ENCODE assay signal across 9 cellular contexts in the genomic region with DNA sequence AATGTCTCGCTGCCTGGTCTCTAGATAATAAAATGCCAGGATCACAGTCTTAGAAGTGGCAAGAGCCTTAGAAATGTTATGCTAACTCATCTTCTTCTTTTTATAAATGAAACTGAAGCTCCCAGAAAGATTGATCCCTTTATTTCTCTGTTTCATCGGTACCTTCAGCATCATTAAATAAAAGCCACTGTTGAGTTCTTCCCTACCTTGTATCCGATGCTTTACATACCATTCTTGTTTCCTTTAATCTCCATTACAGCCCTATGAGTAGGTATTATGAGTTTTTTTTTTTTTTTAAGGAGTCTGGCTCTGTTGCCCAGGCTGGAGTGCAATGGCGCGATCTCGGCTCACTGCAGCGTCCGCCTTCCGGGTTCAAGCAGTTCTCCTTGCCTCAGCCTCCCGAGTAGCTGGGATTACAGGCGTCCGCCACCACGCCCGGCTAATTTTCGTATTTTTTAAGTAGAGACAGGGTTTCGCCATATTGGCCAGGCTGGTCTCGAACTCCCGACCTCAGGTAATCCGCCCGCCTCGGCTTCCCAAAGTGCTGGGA. TPM values are rescaled to one million over a fixed set of nuclear protein-coding genes. Genes with fewer than 3 reads are reported as not detected.
DNase-seq lines count a peak whose midpoint lies in the region; ATAC-seq, FAIRE-seq and TF ChIP-seq lines count a peak whose summit lies in the region.
"Had no signal": no experiment of that assay in that cellular context is flagged by ENCODE, and none has a peak within 500 bp of the region (broad histone marks: within the 10 kb centered on the region; RNA-seq: fewer than 3 reads in every experiment).

No MANE protein-coding gene starts in this region.

- H2BK120ac ChIP-seq in mesenchymal stem cell (ENCODE audit: low read depth, low read length), result no peak overlapping the region

- H3K36me3 ChIP-seq in K562 (ENCODE audit: control insufficient read depth, insufficient read depth, low read length) (peaks cover 8% of the 10 kb centered on the region), mesenchymal stem cell (ENCODE audit: control insufficient read depth in 1 of 2, insufficient read depth in 2 of 2, low read depth in 1 of 2, low read length in 2 of 2) (peaks cover 0 to 6% of the 10 kb centered on the region in 2 experiments)

- H3K4me1 ChIP-seq in K562 (replicated peaks in 1 of 2; ENCODE audit: control insufficient read depth in 2 of 2, insufficient read depth in 2 of 2, low read length in 2 of 2), result peaks cover 20 to 25% of the 10 kb centered on the region in 2 experiments; a peak in 4 of 5 replicates
- H3K4me1 ChIP-seq in mesenchymal stem cell (ENCODE audit: control insufficient read depth, insufficient read depth, low read depth, low read length), result peaks cover 9% of the 10 kb centered on the region

- H3K4me2 ChIP-seq in K562 (ENCODE audit: insufficient read depth, low read length) (peak overlapping the region; percentile 89), mesenchymal stem cell (ENCODE audit: low read length, poor library complexity, severe bottlenecking) (peak overlapping the region; percentile 80)

- peaks cover 16% of the 10 kb centered on the region for H3K4me1 Mint-ChIP-seq in activated naive CD4-positive, alpha-beta T cell treated with anti-CD3 and anti-CD28 coated beads for 36 hours (ENCODE audit: low read depth)
- peaks cover 28% of the 10 kb centered on the region for H3K4me1 Mint-ChIP-seq in type B pancreatic cell (ENCODE audit: unreplicated experiment)

- no peaks in the 10 kb centered on the region for H3K9me1 ChIP-seq in K562 (ENCODE audit: control insufficient read depth, insufficient read depth, low read length)

- CTCF ChIA-PET in activated naive CD4-positive, alpha-beta T cell treated with anti-CD3 and anti-CD28 coated beads for 36 hours (lab: Charles Lee), result interaction anchor here (0.7 to 2.0 kb wide), 6 partner anchors 12 to 121 kb away, joined by 3 to 12 read pairs (median 4); no protein-coding TSS in a partner anchor
- CTCF ChIA-PET in K562 (lab: Yijun Ruan, JAX; ENCODE audit: low intra/inter-chr PET ratio), result interaction anchor here (0.7 to 1.5 kb wide), 4 partner anchors 29 to 231 kb away, joined by 3 to 9 read pairs (median 4); partner anchors contain the start of gene EEF1AKMT4

- H3K79me2 ChIP-seq in K562 (ENCODE audit: control insufficient read depth, insufficient read depth, low read length), result peaks cover 40% of the 10 kb centered on the region

- no peaks in the 10 kb centered on the region for H3K27me3 ChIP-seq in K562 (ENCODE audit: control insufficient read depth in 2 of 2, insufficient read depth in 2 of 2, low read length in 2 of 2)
- peaks cover 3 to 4% of the 10 kb centered on the region in 2 experiments for H3K27me3 ChIP-seq in mesenchymal stem cell (ENCODE audit: control insufficient read depth in 1 of 2, insufficient read depth in 1 of 2, low read length in 2 of 2)

- H4K91ac ChIP-seq in mesenchymal stem cell (ENCODE audit: low read length), result no peak overlapping the region

- H3K9me3 ChIP-seq in K562 (replicated peaks; ENCODE audit: control insufficient read depth, insufficient read depth, low read depth, low read length) (no peaks in the 10 kb centered on the region), mesenchymal stem cell (ENCODE audit: control insufficient read depth, low read length) (no peaks in the 10 kb centered on the region)

- H3K9me3 Mint-ChIP-seq in activated naive CD4-positive, alpha-beta T cell treated with anti-CD3 and anti-CD28 coated beads for 36 hours, result no peaks in the 10 kb centered on the region
- H3K9me3 Mint-ChIP-seq in type B pancreatic cell, result no peaks in the 10 kb centered on the region

- H3K4ac ChIP-seq in mesenchymal stem cell (ENCODE audit: low read depth in 1 of 2, low read length in 2 of 2), result peak overlapping the region in 1 of 2 experiments; percentile 75

- H4K20me1 ChIP-seq in K562 (replicated peaks; ENCODE audit: control insufficient read depth, insufficient read depth, low read length), result no peaks in the 10 kb centered on the region

- H3K36me3 Mint-ChIP-seq in activated naive CD4-positive, alpha-beta T cell treated with anti-CD3 and anti-CD28 coated beads for 36 hours (ENCODE audit: low read depth), result peaks cover 4% of the 10 kb centered on the region
- peaks cover 5% of the 10 kb centered on the region for H3K36me3 Mint-ChIP-seq in type B pancreatic cell

- no peak for TF ChIP-seq CTCF in K562 (IDR thresholded peaks at IDR 0.05 in 2 of 3, conservative IDR thresholded peaks at IDR 0.05 in 1 of 3; ENCODE audit: insufficient read depth in 2 of 3, low read depth in 1 of 3, low read length in 3 of 3)
- TF ChIP-seq CTCF in type B pancreatic cell (conservative IDR thresholded peaks at IDR 0.05), result no peak
- no peak for TF ChIP-seq CTCF in lower leg skin (IDR thresholded peaks at IDR 0.05)

- no peak overlapping the region for H2AK5ac ChIP-seq in mesenchymal stem cell (ENCODE audit: low read length, severe bottlenecking)

- peak overlapping the region in 1 of 2 experiments; percentile 95 for H3K14ac ChIP-seq in mesenchymal stem cell (ENCODE audit: low read length in 2 of 2)

- TF ChIP-seq RAD21 in K562 (CRISPR knock-in tag; conservative IDR thresholded peaks at IDR 0.05 in 1 of 2, IDR thresholded peaks at IDR 0.05 in 1 of 2), result no peak

- H3K27ac ChIP-seq in K562 (ENCODE audit: extremely low read depth, low read depth, low read length) (peak overlapping the region; percentile 90), mesenchymal stem cell (ENCODE audit: low read length, poor library complexity, severe bottlenecking) (peak overlapping the region; percentile 61)

- H3K27ac Mint-ChIP-seq in activated naive CD4-positive, alpha-beta T cell treated with anti-CD3 and anti-CD28 coated beads for 36 hours, result no peak overlapping the region
- peak overlapping the region; percentile 96 for H3K27ac Mint-ChIP-seq in type B pancreatic cell

- H3K9ac ChIP-seq in K562 (ENCODE audit: insufficient read depth in 1 of 2, low read depth in 2 of 2, low read length in 2 of 2) (peak overlapping the region in 1 of 2 experiments; percentile 77; a peak in 2 of 4 replicates), mesenchymal stem cell (ENCODE audit: low read length) (peak overlapping the region; percentile 94)

- no peak for TF ChIP-seq EP300 in K562 (IDR thresholded peaks at IDR 0.05; ENCODE audit: low read length)

- peak overlapping the region; percentile 89 for H3K4me3 ChIP-seq in K562
- peak overlapping the region in 1 of 2 experiments; percentile 100 for H3K4me3 ChIP-seq in mesenchymal stem cell (ENCODE audit: insufficient read depth in 1 of 2, low read depth in 1 of 2, low read length in 2 of 2)
- no peak overlapping the region for H3K4me3 ChIP-seq in lower leg skin (ENCODE audit: low read depth, poor library complexity, severe bottlenecking)

- H3K23ac ChIP-seq in mesenchymal stem cell (ENCODE audit: low read length in 2 of 2), result no peak overlapping the region

- ATAC-seq in K562 (no peak), GM21515 (IDR thresholded peaks at IDR 0.05; ENCODE audit: unreplicated experiment) (no peak)

- H2BK5ac ChIP-seq in mesenchymal stem cell (ENCODE audit: low read depth, low read length, poor library complexity, severe bottlenecking), result no peak overlapping the region

- H3K79me1 ChIP-seq in mesenchymal stem cell (replicated peaks; ENCODE audit: low read length, poor library complexity, severe bottlenecking), result peaks cover 20% of the 10 kb centered on the region

- H3K18ac ChIP-seq in mesenchymal stem cell (ENCODE audit: low read depth in 1 of 2, low read length in 2 of 2), result peak overlapping the region in 1 of 2 experiments; percentile 98

- TF ChIP-seq POLR2A in K562 (conservative IDR thresholded peaks at IDR 0.05) (no peak), lower leg skin (IDR thresholded peaks at IDR 0.05) (no peak)

- H2BK12ac ChIP-seq in mesenchymal stem cell (ENCODE audit: low read length in 2 of 2), result no peak overlapping the region

- intact Hi-C loops in activated naive CD4-positive, alpha-beta T cell treated with anti-CD3 and anti-CD28 coated beads for 36 hours (cut with micrococcal nuclease), result loop anchor here (5.0 kb wide), 2 partner anchors 136 to 279 kb away; partner anchors contain the start of genes PARL and PSMD2
- intact Hi-C loops in K562 (cut with micrococcal nuclease) (loop anchor here (1.0 to 5.0 kb wide), 2 partner anchors 114 to 229 kb away; partner anchors contain the start of genes ALG3 and EEF1AKMT4), lower leg skin (cut with DNase I; ENCODE audit: low total_unique reads) (loop anchor here (5.0 kb wide), 2 partner anchors 106 to 121 kb away; no protein-coding TSS in a partner anchor)

- H4K8ac ChIP-seq in mesenchymal stem cell (ENCODE audit: low read length), result peak overlapping the region; percentile 96

- peak overlapping the region; percentile 98 for H3K4me3 Mint-ChIP-seq in activated naive CD4-positive, alpha-beta T cell treated with anti-CD3 and anti-CD28 coated beads for 36 hours
- peak overlapping the region; percentile 100 for H3K4me3 Mint-ChIP-seq in type B pancreatic cell

- in situ Hi-C loops in K562 (cut with MboI), result loop anchor here (10.0 kb wide), 1 partner anchor 226 kb away; the partner anchor contains the start of genes ALG3 and EEF1AKMT4

- DNase-seq in activated naive CD4-positive, alpha-beta T cell treated with anti-CD3 and anti-CD28 coated beads for 36 hours, result no peak
- no peak for DNase-seq in activated naive CD4-positive, alpha-beta T cell treated with Interleukin-2 at 50 U/mL for 16 hours
- DNase-seq in K562 (ENCODE audit: extremely low read depth in 1 of 4, low spot score in 3 of 4) (no peak), mesenchymal stem cell (no peak), type B pancreatic cell (ENCODE audit: extremely low spot score, unreplicated experiment) (no peak), activated gamma-delta T cell treated with Interleukin-2 at 50 U/mL for 16 hours (no peak), lower leg skin (ENCODE audit: low spot score in 2 of 2) (no peak)

- FAIRE-seq in K562 (lab: Jason Lieb, UNC), result no peak
- FAIRE-seq: colon had no signal

- 63% methylated on average over 13 of the region's 21 CpGs for WGBS in K562 (ENCODE audit: insufficient coverage, low coverage, missing lambda C conversion rate)
- 92% methylated on average over 20 of the region's 21 CpGs for WGBS in mesenchymal stem cell
- 84 to 90% methylated on average over 21 of the region's 21 CpGs for WGBS in lower leg skin, 2 donors

- H2AFZ ChIP-seq in K562 (ENCODE audit: low read depth, low read length) (peak overlapping the region; percentile 96), mesenchymal stem cell (ENCODE audit: low read depth, low read length) (peak overlapping the region; percentile 72)

- H3K27me3 Mint-ChIP-seq in activated naive CD4-positive, alpha-beta T cell treated with anti-CD3 and anti-CD28 coated beads for 36 hours (ENCODE audit: low read depth), result no peaks in the 10 kb centered on the region
- H3K27me3 Mint-ChIP-seq in type B pancreatic cell, result peaks cover 13% of the 10 kb centered on the region

- BruUV-seq in K562 (replicated peaks; lab: Mats Ljungman, UMichigan), result no TSS peak

- H2BK15ac ChIP-seq in mesenchymal stem cell (ENCODE audit: low read depth, poor library complexity, severe bottlenecking), result no peak overlapping the region

- POLR2A ChIA-PET in K562 (lab: Yijun Ruan, JAX), result interaction anchor here (0.6 to 2.7 kb wide), 7 partner anchors 18 to 273 kb away, joined by 3 to 11 read pairs (median 3); partner anchors contain the start of gene EIF2B5

RNA-seq across cellular contexts. Expression of gene ABCC5, which starts 0.8 kb away (rescaled TPM):
- 10 to 100 TPM; 11.2 to 12.0 TPM for total RNA-seq in activated naive CD4-positive, alpha-beta T cell treated with anti-CD3 and anti-CD28 coated beads for 36 hours
- total RNA-seq in K562 (2011; cell fraction: chromatin; rRNA removed; ENCODE audit: low replicate concordance), result 196 and 208 TPM in 2 replicates
- total RNA-seq in K562 (2011; cell fraction: nucleolus; rRNA removed), result 111 and 115 TPM in 2 replicates
- 176 and 215 TPM in 2 replicates for total RNA-seq in K562 (2011; cell fraction: nucleoplasm; rRNA removed)
- 22.0 and 27.1 TPM in 2 replicates for total RNA-seq in K562 (2014; rRNA removed)
- total RNA-seq in K562 (2014; rRNA removed; fragmentation: Illumina TruSeq; extraction: Trizol), result 36.7 and 38.2 TPM in 2 replicates
- total RNA-seq in K562 (2015; rRNA removed; fragmentation: Illumina TruSeq; extraction: Trizol), result 22.8 and 24.9 TPM in 2 replicates
- 50.0 and 50.9 TPM in 2 replicates for total RNA-seq in K562 (2021)
- 36.9 and 39.3 TPM in 2 replicates for polyA plus RNA-seq in K562 (2011; rRNA removed)
- polyA plus RNA-seq in K562 (2011; cell fraction: cytosol; rRNA removed), result 16.2 and 21.3 TPM in 2 replicates
- 213 and 222 TPM in 2 replicates for polyA plus RNA-seq in K562 (2011; cell fraction: nucleus; rRNA removed)
- polyA plus RNA-seq in K562 (2012), result 29.2 and 34.4 TPM in 2 replicates
- 38.4 and 44.0 TPM in 2 replicates for polyA plus RNA-seq in K562 (2014; fragmentation: Illumina TruSeq; extraction: Trizol)
- 10 to 100 TPM; 41.9 to 53.0 TPM for polyA plus RNA-seq in K562 (2014; fragmentation: Nextera tagmentation; extraction: Ambion mirVana)
- polyA plus RNA-seq in K562 (2014; rRNA removed), result 51.4 and 56.6 TPM in 2 replicates
- 23.8 and 24.3 TPM in 2 replicates for polyA minus RNA-seq in K562 (2011; rRNA and poly(A)+ RNA removed)
- 13.1 and 13.5 TPM in 2 replicates for polyA minus RNA-seq in K562 (2011; cell fraction: cytosol; rRNA and poly(A)+ RNA removed)
- polyA minus RNA-seq in K562 (2011; cell fraction: nucleus; rRNA and poly(A)+ RNA removed), result 48.6 and 58.3 TPM in 2 replicates
- 14.0 TPM for polyA plus RNA-seq in mesenchymal stem cell (2013, experiment 1 of 2)
- polyA plus RNA-seq in mesenchymal stem cell (2013, experiment 2 of 2), result 13.5 TPM
- 39.3 and 61.2 TPM in 2 replicates for total RNA-seq in type B pancreatic cell (ENCODE audit: low replicate concordance)
- 10 to 100 TPM in 3 of 4 donors, 1 to 10 TPM in 1; 8.9 to 14.3 (median 11.9) TPM for total RNA-seq in lower leg skin

RNA-seq across cellular contexts. Expression of gene HTR3D, which starts 13.0 kb away (rescaled TPM):
- not detected for total RNA-seq in activated naive CD4-positive, alpha-beta T cell treated with anti-CD3 and anti-CD28 coated beads for 36 hours
- not detected in 2 replicates for total RNA-seq in K562 (2011; cell fraction: chromatin; rRNA removed; ENCODE audit: low replicate concordance)
- total RNA-seq in K562 (2011; cell fraction: nucleolus; rRNA removed), result not detected in 2 replicates
- total RNA-seq in K562 (2011; cell fraction: nucleoplasm; rRNA removed), result not detected in 2 replicates
- not detected in 2 replicates for total RNA-seq in K562 (2014; rRNA removed)
- not detected in 2 replicates for total RNA-seq in K562 (2014; rRNA removed; fragmentation: Illumina TruSeq; extraction: Trizol)
- total RNA-seq in K562 (2015; rRNA removed; fragmentation: Illumina TruSeq; extraction: Trizol), result not detected in 2 replicates
- total RNA-seq in K562 (2021), result not detected in 2 replicates
- not detected in 2 replicates for polyA plus RNA-seq in K562 (2011; rRNA removed)
- polyA plus RNA-seq in K562 (2011; cell fraction: cytosol; rRNA removed), result not detected in 2 replicates
- not detected in 2 replicates for polyA plus RNA-seq in K562 (2011; cell fraction: nucleus; rRNA removed)
- polyA plus RNA-seq in K562 (2012), result not detected in 2 replicates
- polyA plus RNA-seq in K562 (2014; fragmentation: Illumina TruSeq; extraction: Trizol), result not detected in 2 replicates
- polyA plus RNA-seq in K562 (2014; fragmentation: Nextera tagmentation; extraction: Ambion mirVana), result not detected
- not detected in 2 replicates for polyA plus RNA-seq in K562 (2014; rRNA removed)
- not detected in 2 replicates for polyA minus RNA-seq in K562 (2011; rRNA and poly(A)+ RNA removed)
- polyA minus RNA-seq in K562 (2011; cell fraction: cytosol; rRNA and poly(A)+ RNA removed), result not detected in 2 replicates
- not detected in 2 replicates for polyA minus RNA-seq in K562 (2011; cell fraction: nucleus; rRNA and poly(A)+ RNA removed)
- not detected for polyA plus RNA-seq in mesenchymal stem cell (2013, experiment 1 of 2)
- polyA plus RNA-seq in mesenchymal stem cell (2013, experiment 2 of 2), result not detected
- not detected in 2 replicates for total RNA-seq in type B pancreatic cell (ENCODE audit: low replicate concordance)
- not detected for total RNA-seq in lower leg skin

RNA-seq across cellular contexts. Expression of gene HTR3C, which starts 34.3 kb away (rescaled TPM):
- total RNA-seq in activated naive CD4-positive, alpha-beta T cell treated with anti-CD3 and anti-CD28 coated beads for 36 hours, result not detected
- not detected in 2 replicates for total RNA-seq in K562 (2011; cell fraction: chromatin; rRNA removed; ENCODE audit: low replicate concordance)
- not detected in 2 replicates for total RNA-seq in K562 (2011; cell fraction: nucleolus; rRNA removed)
- total RNA-seq in K562 (2011; cell fraction: nucleoplasm; rRNA removed), result not detected in 2 replicates
- total RNA-seq in K562 (2014; rRNA removed), result not detected in 2 replicates
- total RNA-seq in K562 (2014; rRNA removed; fragmentation: Illumina TruSeq; extraction: Trizol), result not detected in 2 replicates
- not detected in 2 replicates for total RNA-seq in K562 (2015; rRNA removed; fragmentation: Illumina TruSeq; extraction: Trizol)
- total RNA-seq in K562 (2021), result not detected in 2 replicates
- polyA plus RNA-seq in K562 (2011; rRNA removed), result 0.06 TPM in 1 of 2 replicates, not detected in the other
- not detected in 2 replicates for polyA plus RNA-seq in K562 (2011; cell fraction: cytosol; rRNA removed)
- polyA plus RNA-seq in K562 (2011; cell fraction: nucleus; rRNA removed), result 0.07 TPM in 1 of 2 replicates, not detected in the other
- not detected in 2 replicates for polyA plus RNA-seq in K562 (2012)
- polyA plus RNA-seq in K562 (2014; fragmentation: Illumina TruSeq; extraction: Trizol), result not detected in 2 replicates
- under 1 TPM in 1 of 2 experiments, not detected in 1; 0.04 TPM for polyA plus RNA-seq in K562 (2014; fragmentation: Nextera tagmentation; extraction: Ambion mirVana)
- not detected in 2 replicates for polyA plus RNA-seq in K562 (2014; rRNA removed)
- polyA minus RNA-seq in K562 (2011; rRNA and poly(A)+ RNA removed), result not detected in 2 replicates
- polyA minus RNA-seq in K562 (2011; cell fraction: cytosol; rRNA and poly(A)+ RNA removed), result not detected in 2 replicates
- not detected in 2 replicates for polyA minus RNA-seq in K562 (2011; cell fraction: nucleus; rRNA and poly(A)+ RNA removed)
- not detected for polyA plus RNA-seq in mesenchymal stem cell (2013, experiment 1 of 2)
- polyA plus RNA-seq in mesenchymal stem cell (2013, experiment 2 of 2), result not detected
- total RNA-seq in type B pancreatic cell (ENCODE audit: low replicate concordance), result not detected in 2 replicates
- not detected for total RNA-seq in lower leg skin
